14 cellular contexts compared by ENCODE assay signal in genomic region chr13:40640202-40640601, GRCh38. TPM values are rescaled to one million over a fixed set of nuclear protein-coding genes. Genes with fewer than 3 reads are reported as not detected.
DNase-seq lines count a peak whose midpoint lies in the region; ATAC-seq and TF ChIP-seq lines count a peak whose summit lies in the region.
"Had no signal": no experiment of that assay in that cellular context is flagged by ENCODE, and none has a peak within 500 bp of the region (broad histone marks: within the 10 kb centered on the region; RNA-seq: fewer than 3 reads in every experiment).

No MANE protein-coding gene starts in this region.

- H3K4me3 ChIP-seq in Loucy (ENCODE audit: low read length, poor library complexity, severe bottlenecking) (no peak overlapping the region), gastrocnemius medialis (peak overlapping the region in 1 of 4 donors; percentile 14)
- H3K4me3 ChIP-seq: thoracic aorta had no signal

- H3K79me2 ChIP-seq in Loucy (ENCODE audit: insufficient read depth, low read length): peaks cover 14% of the 10 kb centered on the region; the same call in 1 of the 2 replicates

- H3K36me3 ChIP-seq in Loucy (ENCODE audit: insufficient read depth, low read length) (no peaks in the 10 kb centered on the region), gastrocnemius medialis (no peaks in the 10 kb centered on the region)
- H3K36me3 ChIP-seq: thoracic aorta had no signal

- H3K27ac ChIP-seq in epithelial cell of prostate (peak overlapping the region; percentile 43), gastrocnemius medialis (peak overlapping the region; percentile 69 to 75 (median 74))

- no peaks in the 10 kb centered on the region for H3K9me2 ChIP-seq in Loucy (replicated peaks; ENCODE audit: low read depth, low read length)

- no peaks in the 10 kb centered on the region for H3K27me3 ChIP-seq in Loucy (ENCODE audit: insufficient read depth, low read length, poor library complexity, severe bottlenecking)
- H3K27me3 ChIP-seq in gastrocnemius medialis: no peaks in the 10 kb centered on the region

- peak; percentile 37 to 42 for ATAC-seq in activated CD4-positive, CD25-positive, alpha-beta regulatory T cell treated with anti-CD3 and anti-CD28 coated beads, Interleukin-2, amount 50 U/mL, for 24 hours
- ATAC-seq in gastrocnemius medialis (peak; percentile 19 to 29), GM18520 (IDR thresholded peaks at IDR 0.05; ENCODE audit: unreplicated experiment) (no peak)

- H3K9me3 ChIP-seq in Loucy (ENCODE audit: insufficient read depth, low read depth, low read length) (no peaks in the 10 kb centered on the region), gastrocnemius medialis (no peaks in the 10 kb centered on the region)
- H3K9me3 ChIP-seq: thoracic aorta had no signal

- TF ChIP-seq CTCF in Loucy (conservative IDR thresholded peaks at IDR 0.05; ENCODE audit: low read length): no peak
- TF ChIP-seq CTCF in gastrocnemius medialis (IDR thresholded peaks at IDR 0.05 in 4 of 5, conservative IDR thresholded peaks at IDR 0.05 in 1 of 5): no peak

- intact Hi-C loops in gastrocnemius medialis (cut with DNase I; ENCODE audit: low total_unique reads): no loop called here

- H3K4me1 ChIP-seq in Loucy (ENCODE audit: insufficient read depth, low read length, poor library complexity, severe bottlenecking): peaks cover 33% of the 10 kb centered on the region
- H3K4me1 ChIP-seq in gastrocnemius medialis: peaks cover 88 to 99% of the 10 kb centered on the region in 2 donors

- no peak for DNase-seq in activated CD4-positive, CD25-positive, alpha-beta regulatory T cell treated with anti-CD3 and anti-CD28 coated beads, Interleukin-2, amount 50 U/mL, for 72 hours
- DNase-seq in epithelial cell of prostate (ENCODE audit: low read depth, low spot score) (no peak), gastrocnemius medialis (peak in 1 of 2 donors; percentile 46), KBM-7 (no peak), NCI-H2196 (lab: John Stamatoyannopoulos, UW; ENCODE audit: unreplicated experiment) (no peak)
- DNase-seq: effector CD8-positive, alpha-beta T cell; left cardiac atrium; NCI-H1436; RPMI8226; small intestine had no signal

- in situ Hi-C loops in gastrocnemius medialis (cut with MboI; ENCODE audit: low sequenced_read_pairs in 4 of 4): loop anchor here in 1 of 4 donors (10.0 kb wide), 1 partner anchor 45 kb away; no protein-coding TSS in a partner anchor
- in situ Hi-C loops in KBM-7 (cut with MboI; ENCODE audit: low pct_unique_long_range_greater_than_20kb, low sequenced_read_pairs): no loop called here

- H3K9ac ChIP-seq in Loucy (ENCODE audit: low read depth, low read length, poor library complexity, severe bottlenecking): no peak overlapping the region

- no peak for TF ChIP-seq POLR2A in gastrocnemius medialis (IDR thresholded peaks at IDR 0.05)

- H3K4me2 ChIP-seq in Loucy (ENCODE audit: low read depth, low read length, poor library complexity, severe bottlenecking): peak overlapping the region; percentile 29

- no peaks in the 10 kb centered on the region for H3F3A ChIP-seq in Loucy (ENCODE audit: low read depth)

- no peaks in the 10 kb centered on the region for H4K20me1 ChIP-seq in Loucy (ENCODE audit: insufficient read depth, low read length, poor library complexity, severe bottlenecking)

- H2AFZ ChIP-seq in Loucy (ENCODE audit: low read length): no peak overlapping the region

RNA-seq across cellular contexts. Expression of gene FOXO1, which starts 26.2 kb away (rescaled TPM):
- total RNA-seq in gastrocnemius medialis: 100 to 1,000 TPM; 117 to 250 (median 159) TPM
